In the genomic region with DNA sequence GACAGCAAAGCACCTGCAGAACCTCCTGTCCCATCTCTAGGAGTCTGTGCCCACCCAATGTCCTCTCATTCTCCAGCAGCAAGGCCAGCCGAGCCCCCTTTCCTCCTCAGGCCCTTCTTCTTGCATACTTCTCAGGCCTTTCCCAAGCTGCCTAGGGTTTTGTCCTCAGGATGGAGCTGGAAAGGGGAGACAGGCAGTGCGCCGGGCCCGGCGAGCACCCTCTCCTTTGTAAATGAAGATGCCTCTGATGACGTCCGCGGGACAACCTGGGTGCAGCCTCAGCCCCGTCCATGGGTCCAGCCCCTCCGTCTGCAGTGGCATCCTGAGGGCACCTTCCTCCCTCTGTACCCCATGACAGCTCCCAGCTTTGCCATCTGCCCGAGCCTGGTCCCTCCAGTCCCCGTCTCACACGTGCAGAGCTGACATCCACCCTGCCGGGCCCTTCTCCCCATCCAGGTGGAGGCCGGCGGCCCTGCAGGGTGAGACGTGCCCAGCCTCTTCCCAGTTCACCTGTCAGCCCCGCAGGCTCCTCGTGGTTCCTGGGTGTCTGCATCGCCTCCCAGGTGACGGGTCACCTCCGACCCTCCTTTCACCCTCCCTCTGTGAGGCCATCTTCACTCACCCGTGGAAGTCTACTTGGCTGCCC, we compare ENCODE assay signal across 1 cellular context.
TF ChIP-seq lines count a peak whose summit lies in the region.

No MANE protein-coding gene starts in this region.

TF ChIP-seq in HepG2, 621 proteins besides CTCF, POLR2A, EP300 and RAD21:
- TF ChIP-seq, protein P1, sequence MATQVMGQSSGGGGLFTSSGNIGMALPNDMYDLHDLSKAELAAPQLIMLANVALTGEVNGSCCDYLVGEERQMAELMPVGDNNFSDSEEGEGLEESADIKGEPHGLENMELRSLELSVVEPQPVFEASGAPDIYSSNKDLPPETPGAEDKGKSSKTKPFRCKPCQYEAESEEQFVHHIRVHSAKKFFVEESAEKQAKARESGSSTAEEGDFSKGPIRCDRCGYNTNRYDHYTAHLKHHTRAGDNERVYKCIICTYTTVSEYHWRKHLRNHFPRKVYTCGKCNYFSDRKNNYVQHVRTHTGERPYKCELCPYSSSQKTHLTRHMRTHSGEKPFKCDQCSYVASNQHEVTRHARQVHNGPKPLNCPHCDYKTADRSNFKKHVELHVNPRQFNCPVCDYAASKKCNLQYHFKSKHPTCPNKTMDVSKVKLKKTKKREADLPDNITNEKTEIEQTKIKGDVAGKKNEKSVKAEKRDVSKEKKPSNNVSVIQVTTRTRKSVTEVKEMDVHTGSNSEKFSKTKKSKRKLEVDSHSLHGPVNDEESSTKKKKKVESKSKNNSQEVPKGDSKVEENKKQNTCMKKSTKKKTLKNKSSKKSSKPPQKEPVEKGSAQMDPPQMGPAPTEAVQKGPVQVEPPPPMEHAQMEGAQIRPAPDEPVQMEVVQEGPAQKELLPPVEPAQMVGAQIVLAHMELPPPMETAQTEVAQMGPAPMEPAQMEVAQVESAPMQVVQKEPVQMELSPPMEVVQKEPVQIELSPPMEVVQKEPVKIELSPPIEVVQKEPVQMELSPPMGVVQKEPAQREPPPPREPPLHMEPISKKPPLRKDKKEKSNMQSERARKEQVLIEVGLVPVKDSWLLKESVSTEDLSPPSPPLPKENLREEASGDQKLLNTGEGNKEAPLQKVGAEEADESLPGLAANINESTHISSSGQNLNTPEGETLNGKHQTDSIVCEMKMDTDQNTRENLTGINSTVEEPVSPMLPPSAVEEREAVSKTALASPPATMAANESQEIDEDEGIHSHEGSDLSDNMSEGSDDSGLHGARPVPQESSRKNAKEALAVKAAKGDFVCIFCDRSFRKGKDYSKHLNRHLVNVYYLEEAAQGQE (IDR thresholded peaks at IDR 0.05; ENCODE audit: borderline replicate concordance in 1 of 2, low read depth in 1 of 2, low read length in 2 of 2), result no peak
- TF ChIP-seq ZNF20 (CRISPR knock-in tag; IDR thresholded peaks at IDR 0.05), result no peak
- no peak for TF ChIP-seq ZBTB7A (CRISPR knock-in tag; IDR thresholded peaks at IDR 0.05)
- TF ChIP-seq ATF7-NPFF (CRISPR knock-in tag; IDR thresholded peaks at IDR 0.05; ENCODE audit: low read depth), result no peak
- TF ChIP-seq ESRRA (CRISPR knock-in tag; IDR thresholded peaks at IDR 0.05; ENCODE audit: low read depth), result no peak
- no peak for TF ChIP-seq ZBTB3 (CRISPR knock-in tag; IDR thresholded peaks at IDR 0.05; ENCODE audit: borderline replicate concordance, low read depth)
- no peak for TF ChIP-seq ZNF326 (CRISPR knock-in tag; IDR thresholded peaks at IDR 0.05; ENCODE audit: borderline replicate concordance)
- no peak for TF ChIP-seq ZBTB8A (CRISPR knock-in tag; IDR thresholded peaks at IDR 0.05; ENCODE audit: borderline replicate concordance, low read depth)
- TF ChIP-seq JARID2 (CRISPR knock-in tag; IDR thresholded peaks at IDR 0.05; ENCODE audit: insufficient replicate concordance), result no peak
- TF ChIP-seq, protein P2, sequence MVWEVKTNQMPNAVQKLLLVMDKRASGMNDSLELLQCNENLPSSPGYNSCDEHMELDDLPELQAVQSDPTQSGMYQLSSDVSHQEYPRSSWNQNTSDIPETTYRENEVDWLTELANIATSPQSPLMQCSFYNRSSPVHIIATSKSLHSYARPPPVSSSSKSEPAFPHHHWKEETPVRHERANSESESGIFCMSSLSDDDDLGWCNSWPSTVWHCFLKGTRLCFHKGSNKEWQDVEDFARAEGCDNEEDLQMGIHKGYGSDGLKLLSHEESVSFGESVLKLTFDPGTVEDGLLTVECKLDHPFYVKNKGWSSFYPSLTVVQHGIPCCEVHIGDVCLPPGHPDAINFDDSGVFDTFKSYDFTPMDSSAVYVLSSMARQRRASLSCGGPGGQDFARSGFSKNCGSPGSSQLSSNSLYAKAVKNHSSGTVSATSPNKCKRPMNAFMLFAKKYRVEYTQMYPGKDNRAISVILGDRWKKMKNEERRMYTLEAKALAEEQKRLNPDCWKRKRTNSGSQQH (CRISPR knock-in tag; IDR thresholded peaks at IDR 0.05; ENCODE audit: low read depth), result no peak
- no peak for TF ChIP-seq FOXM1 (CRISPR knock-in tag; IDR thresholded peaks at IDR 0.05)
- TF ChIP-seq ZFX (CRISPR knock-in tag; IDR thresholded peaks at IDR 0.05; ENCODE audit: low read depth), result no peak
- TF ChIP-seq, protein P3, sequence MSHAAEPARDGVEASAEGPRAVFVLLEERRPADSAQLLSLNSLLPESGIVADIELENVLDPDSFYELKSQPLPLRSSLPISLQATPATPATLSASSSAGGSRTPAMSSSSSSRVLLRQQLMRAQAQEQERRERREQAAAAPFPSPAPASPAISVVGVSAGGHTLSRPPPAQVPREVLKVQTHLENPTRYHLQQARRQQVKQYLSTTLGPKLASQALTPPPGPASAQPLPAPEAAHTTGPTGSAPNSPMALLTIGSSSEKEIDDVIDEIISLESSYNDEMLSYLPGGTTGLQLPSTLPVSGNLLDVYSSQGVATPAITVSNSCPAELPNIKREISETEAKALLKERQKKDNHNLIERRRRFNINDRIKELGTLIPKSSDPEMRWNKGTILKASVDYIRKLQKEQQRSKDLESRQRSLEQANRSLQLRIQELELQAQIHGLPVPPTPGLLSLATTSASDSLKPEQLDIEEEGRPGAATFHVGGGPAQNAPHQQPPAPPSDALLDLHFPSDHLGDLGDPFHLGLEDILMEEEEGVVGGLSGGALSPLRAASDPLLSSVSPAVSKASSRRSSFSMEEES (CRISPR knock-in tag; IDR thresholded peaks at IDR 0.05), result no peak
- TF ChIP-seq ARID2 (CRISPR knock-in tag; IDR thresholded peaks at IDR 0.05; ENCODE audit: borderline replicate concordance), result no peak
- no peak for TF ChIP-seq HDAC1 (CRISPR knock-in tag; IDR thresholded peaks at IDR 0.05)
- TF ChIP-seq ZNF121 (CRISPR knock-in tag; IDR thresholded peaks at IDR 0.05), result no peak
- no peak for TF ChIP-seq ZNF543 (CRISPR knock-in tag; IDR thresholded peaks at IDR 0.05)
- no peak for TF ChIP-seq KDM2A (CRISPR knock-in tag; IDR thresholded peaks at IDR 0.05; ENCODE audit: borderline replicate concordance, low read depth)
